1 cellular context compared by ENCODE assay signal in the genomic region with DNA sequence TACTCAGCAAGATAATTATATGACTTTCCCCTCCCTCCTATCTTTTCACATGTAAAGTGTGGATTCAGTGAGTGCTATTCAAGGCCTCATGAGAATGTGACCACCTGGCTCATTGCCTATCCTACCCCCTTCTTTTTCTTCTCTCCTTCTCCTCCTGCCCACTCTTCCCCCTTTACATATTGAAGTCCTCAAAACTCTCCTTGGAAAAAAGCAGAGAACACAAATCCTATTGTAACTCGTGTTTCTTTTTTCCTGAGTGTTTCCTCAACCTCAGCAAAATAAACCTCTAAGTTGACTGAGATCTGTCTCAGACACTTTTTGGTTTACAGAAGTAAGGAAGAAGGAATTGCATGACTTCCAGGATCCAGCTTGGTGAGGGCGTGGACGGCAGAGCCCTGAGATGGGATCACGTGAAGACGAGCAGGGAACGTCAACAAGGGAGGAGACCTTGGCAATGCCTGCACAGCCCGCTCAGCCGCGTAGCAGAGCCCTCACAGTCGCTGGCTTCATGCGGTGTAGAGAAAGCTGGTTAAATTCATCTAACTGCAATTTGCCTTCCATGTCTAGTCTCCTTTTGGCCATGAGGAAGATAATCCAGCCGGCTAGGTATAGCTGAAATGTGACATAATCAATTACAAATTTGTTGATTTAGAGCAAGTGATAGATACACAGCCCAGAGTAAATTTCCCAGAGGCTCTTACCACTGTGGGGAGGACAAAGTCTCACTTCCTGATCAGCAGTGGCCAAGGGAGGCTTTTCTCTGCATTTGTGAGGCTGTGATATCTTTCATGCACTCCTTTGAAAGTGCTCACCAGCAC.
TF ChIP-seq lines count a peak whose summit lies in the region.

No MANE protein-coding gene starts in this region.

TF ChIP-seq in GM12878, 131 proteins besides CTCF, POLR2A, EP300 and RAD21 (continued from another document):
- TF ChIP-seq, protein P1, sequence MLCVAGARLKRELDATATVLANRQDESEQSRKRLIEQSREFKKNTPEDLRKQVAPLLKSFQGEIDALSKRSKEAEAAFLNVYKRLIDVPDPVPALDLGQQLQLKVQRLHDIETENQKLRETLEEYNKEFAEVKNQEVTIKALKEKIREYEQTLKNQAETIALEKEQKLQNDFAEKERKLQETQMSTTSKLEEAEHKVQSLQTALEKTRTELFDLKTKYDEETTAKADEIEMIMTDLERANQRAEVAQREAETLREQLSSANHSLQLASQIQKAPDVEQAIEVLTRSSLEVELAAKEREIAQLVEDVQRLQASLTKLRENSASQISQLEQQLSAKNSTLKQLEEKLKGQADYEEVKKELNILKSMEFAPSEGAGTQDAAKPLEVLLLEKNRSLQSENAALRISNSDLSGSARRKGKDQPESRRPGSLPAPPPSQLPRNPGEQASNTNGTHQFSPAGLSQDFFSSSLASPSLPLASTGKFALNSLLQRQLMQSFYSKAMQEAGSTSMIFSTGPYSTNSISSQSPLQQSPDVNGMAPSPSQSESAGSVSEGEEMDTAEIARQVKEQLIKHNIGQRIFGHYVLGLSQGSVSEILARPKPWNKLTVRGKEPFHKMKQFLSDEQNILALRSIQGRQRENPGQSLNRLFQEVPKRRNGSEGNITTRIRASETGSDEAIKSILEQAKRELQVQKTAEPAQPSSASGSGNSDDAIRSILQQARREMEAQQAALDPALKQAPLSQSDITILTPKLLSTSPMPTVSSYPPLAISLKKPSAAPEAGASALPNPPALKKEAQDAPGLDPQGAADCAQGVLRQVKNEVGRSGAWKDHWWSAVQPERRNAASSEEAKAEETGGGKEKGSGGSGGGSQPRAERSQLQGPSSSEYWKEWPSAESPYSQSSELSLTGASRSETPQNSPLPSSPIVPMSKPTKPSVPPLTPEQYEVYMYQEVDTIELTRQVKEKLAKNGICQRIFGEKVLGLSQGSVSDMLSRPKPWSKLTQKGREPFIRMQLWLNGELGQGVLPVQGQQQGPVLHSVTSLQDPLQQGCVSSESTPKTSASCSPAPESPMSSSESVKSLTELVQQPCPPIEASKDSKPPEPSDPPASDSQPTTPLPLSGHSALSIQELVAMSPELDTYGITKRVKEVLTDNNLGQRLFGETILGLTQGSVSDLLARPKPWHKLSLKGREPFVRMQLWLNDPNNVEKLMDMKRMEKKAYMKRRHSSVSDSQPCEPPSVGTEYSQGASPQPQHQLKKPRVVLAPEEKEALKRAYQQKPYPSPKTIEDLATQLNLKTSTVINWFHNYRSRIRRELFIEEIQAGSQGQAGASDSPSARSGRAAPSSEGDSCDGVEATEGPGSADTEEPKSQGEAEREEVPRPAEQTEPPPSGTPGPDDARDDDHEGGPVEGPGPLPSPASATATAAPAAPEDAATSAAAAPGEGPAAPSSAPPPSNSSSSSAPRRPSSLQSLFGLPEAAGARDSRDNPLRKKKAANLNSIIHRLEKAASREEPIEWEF (IDR thresholded peaks at IDR 0.05; ENCODE audit: insufficient replicate concordance, low read depth, low read length) = no peak
